In the genomic region with DNA sequence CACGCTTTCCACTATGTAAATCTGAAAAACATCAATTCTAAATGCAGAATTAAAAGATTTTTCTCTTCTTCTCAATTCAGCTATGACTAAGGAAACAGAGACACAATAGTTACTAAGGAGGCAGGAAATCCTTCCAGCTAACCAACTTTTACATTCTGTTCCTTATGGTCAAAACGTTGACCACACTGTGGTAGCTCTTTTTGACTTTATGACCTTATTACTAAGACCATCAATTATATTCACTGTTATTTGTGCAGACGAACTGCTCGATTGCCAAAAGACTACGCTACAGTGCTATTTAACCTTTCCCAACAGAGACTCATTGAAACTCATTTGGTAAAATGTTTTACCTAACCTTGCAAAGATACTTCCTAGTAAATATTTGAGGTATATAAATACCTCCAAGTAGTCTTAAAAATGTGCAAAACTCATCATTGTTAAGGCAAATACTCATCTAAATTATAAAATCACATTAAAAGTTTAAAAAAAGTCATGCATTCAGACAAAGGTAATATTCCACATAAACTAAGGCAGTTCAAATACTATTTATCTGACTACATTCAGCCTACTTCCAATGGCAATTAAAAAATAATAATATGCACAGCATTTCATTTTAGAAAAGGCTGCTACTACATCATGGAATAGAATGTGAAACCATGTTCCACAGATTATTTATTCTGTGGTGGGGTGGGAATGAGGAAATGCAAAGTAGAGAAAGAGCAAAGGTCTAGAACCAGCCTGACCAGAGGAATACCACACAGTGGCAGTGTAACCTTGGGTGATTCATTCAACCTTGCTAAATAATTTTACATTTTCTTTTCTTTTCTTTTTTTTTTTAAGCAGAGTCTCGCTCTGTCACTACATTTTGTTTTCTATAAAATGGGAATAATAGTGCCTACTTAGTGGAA, we compare ENCODE assay signal across 9 cellular contexts.
DNase-seq lines count a peak whose midpoint lies in the region; ATAC-seq and TF ChIP-seq lines count a peak whose summit lies in the region.
"Had no signal": no experiment of that assay in that cellular context is flagged by ENCODE, and none has a peak within 500 bp of the region (broad histone marks: within the 10 kb centered on the region; RNA-seq: fewer than 3 reads in every experiment).

No MANE protein-coding gene starts in this region.

- TF ChIP-seq CTCF in type B pancreatic cell (conservative IDR thresholded peaks at IDR 0.05) = no peak

- H3K4me1 Mint-ChIP-seq in type B pancreatic cell (ENCODE audit: unreplicated experiment) = peaks cover 56% of the 10 kb centered on the region
- peaks cover 10 to 12% of the 10 kb centered on the region in 2 donors for H3K4me1 Mint-ChIP-seq in effector memory CD8-positive, alpha-beta T cell (ENCODE audit: low read depth in 2 of 2)

- no peaks in the 10 kb centered on the region for H3K27me3 Mint-ChIP-seq in type B pancreatic cell
- no peaks in the 10 kb centered on the region for H3K27me3 Mint-ChIP-seq in effector memory CD8-positive, alpha-beta T cell

- peak; percentile 36 for DNase-seq in SIG-M5 treated with dmso at 0.1 percent for 504 hours (lab: John Stamatoyannopoulos, UW; ENCODE audit: unreplicated experiment)
- DNase-seq in SIG-M5 (lab: John Stamatoyannopoulos, UW) = no peak
- DNase-seq in RPMI7951 (ENCODE audit: low read depth) = peak; percentile 82
- DNase-seq in glomerular visceral epithelial cell (ENCODE audit: extremely low spot score) = peak; percentile 54
- DNase-seq in type B pancreatic cell (ENCODE audit: extremely low spot score, unreplicated experiment) = no peak
- DNase-seq in DMS114 treated with DMSO at 0.1 percent for 48 hours (lab: John Stamatoyannopoulos, UW; ENCODE audit: unreplicated experiment) = no peak
- no peak for DNase-seq in effector memory CD8-positive, alpha-beta T cell

- no peak for ATAC-seq in HG03354 (IDR thresholded peaks at IDR 0.05; ENCODE audit: poor library complexity, severe bottlenecking, unreplicated experiment)
- ATAC-seq in effector memory CD8-positive, alpha-beta T cell (replicated peaks) = no peak
- ATAC-seq: Panc1 had no signal

- peak overlapping the region; percentile 39 for H3K27ac Mint-ChIP-seq in type B pancreatic cell
- peak overlapping the region in 1 of 2 donors; percentile 35 for H3K27ac Mint-ChIP-seq in effector memory CD8-positive, alpha-beta T cell

- H3K4me3 Mint-ChIP-seq in type B pancreatic cell = peak overlapping the region; percentile 42
- no peak overlapping the region for H3K4me3 Mint-ChIP-seq in effector memory CD8-positive, alpha-beta T cell

- peaks cover 5% of the 10 kb centered on the region for H3K9me3 Mint-ChIP-seq in type B pancreatic cell
- H3K9me3 Mint-ChIP-seq in effector memory CD8-positive, alpha-beta T cell = peaks cover 0 to 5% of the 10 kb centered on the region in 2 donors

- peaks cover 16% of the 10 kb centered on the region for H3K36me3 Mint-ChIP-seq in type B pancreatic cell
- no peaks in the 10 kb centered on the region for H3K36me3 Mint-ChIP-seq in effector memory CD8-positive, alpha-beta T cell (ENCODE audit: insufficient read depth)

Comparison
In these comparisons a context has a peak if more than half of its experiments do, and no peak if none do; other contexts are left out.
1. DNase-seq: peak in SIG-M5 treated with dmso at 0.1 percent for 504 hours (single experiment), RPMI7951 (single experiment) and glomerular visceral epithelial cell (single experiment); none in SIG-M5 (single experiment), type B pancreatic cell (single experiment), DMS114 treated with DMSO at 0.1 percent for 48 hours (single experiment) and effector memory CD8-positive, alpha-beta T cell (0 of 3).